18 cellular contexts compared by ENCODE assay signal in the genomic region with DNA sequence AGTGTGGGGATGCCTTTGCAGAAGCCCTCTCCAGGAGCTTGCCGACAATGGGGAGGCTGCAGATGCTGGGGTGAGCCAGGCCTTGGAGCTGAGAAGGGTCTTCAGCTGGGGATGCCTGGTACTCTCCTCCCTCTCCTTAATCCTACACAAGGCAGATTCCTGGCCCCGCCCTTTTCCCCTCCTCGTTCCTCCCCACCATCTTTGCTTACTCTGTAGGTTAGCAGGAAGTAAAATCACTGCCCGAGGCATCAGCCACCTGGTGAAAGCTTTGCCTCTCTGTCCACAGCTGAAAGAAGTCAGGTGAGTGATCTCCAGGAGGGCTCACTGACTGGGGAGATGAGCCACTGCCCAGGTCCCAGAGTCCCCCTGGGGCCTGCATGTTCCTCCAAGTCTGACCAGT. TPM values are rescaled to one million over a fixed set of nuclear protein-coding genes. Genes with fewer than 3 reads are reported as not detected.
DNase-seq lines count a peak whose midpoint lies in the region; ATAC-seq and TF ChIP-seq lines count a peak whose summit lies in the region.
"Had no signal": no experiment of that assay in that cellular context is flagged by ENCODE, and none has a peak within 500 bp of the region (broad histone marks: within the 10 kb centered on the region; RNA-seq: fewer than 3 reads in every experiment).

No MANE protein-coding gene starts in this region.

- DNase-seq in activated CD4-positive, alpha-beta T cell treated with anti-CD3 and anti-CD28 coated beads for 36 hours = no peak
- no peak for DNase-seq in activated CD4-positive, alpha-beta T cell treated with anti-CD3 and anti-CD28 coated beads for 1 hour
- DNase-seq in HPDE6-E6E7 (ENCODE audit: extremely low spot score) (peak; percentile 63), mesendoderm (peak; percentile 35), NCI-H774 (lab: John Stamatoyannopoulos, UW) (no peak), mesenchymal stem cell (no peak), progenitor cell of endocrine pancreas (ENCODE audit: low spot score, unreplicated experiment) (no peak)
- DNase-seq: activated CD4-positive, alpha-beta T cell treated with anti-CD3 and anti-CD28 coated beads for 48 hours; activated gamma-delta T cell; DND-41; dorsolateral prefrontal cortex; NCI-H2029; NCI-H524; occipital lobe; stimulated activated CD4-positive, alpha-beta T cell treated with anti-CD3 and anti-CD28 coated beads, Interleukin-4, amount 100 ng/mL, for 4 hours had no signal

- CTCF ChIA-PET in activated CD4-positive, alpha-beta T cell treated with anti-CD3 and anti-CD28 coated beads for 36 hours (lab: Charles Lee) = interaction anchor here (0.6 to 1.2 kb wide), 3 partner anchors 11 to 21 kb away, joined by 3 read pairs; no protein-coding TSS in a partner anchor

- H3K18ac ChIP-seq in mesendoderm (ENCODE audit: low read length) (no peak overlapping the region), mesenchymal stem cell (ENCODE audit: low read depth in 1 of 2, low read length in 2 of 2) (no peak overlapping the region)

- H3K4me3 ChIP-seq in mesendoderm (ENCODE audit: low read length) = no peak overlapping the region
- no peak overlapping the region for H3K4me3 ChIP-seq in mesenchymal stem cell (ENCODE audit: insufficient read depth in 1 of 2, low read depth in 1 of 2, low read length in 2 of 2)
- H3K4me3 ChIP-seq: dorsolateral prefrontal cortex, tibial nerve had no signal

- no peaks in the 10 kb centered on the region for H3K79me2 ChIP-seq in mesendoderm (ENCODE audit: control insufficient read depth, insufficient read depth, low read length)

- H3K4me1 ChIP-seq in mesendoderm (ENCODE audit: control insufficient read depth, low read depth, low read length) = no peaks in the 10 kb centered on the region
- H3K4me1 ChIP-seq in mesenchymal stem cell (ENCODE audit: control insufficient read depth, insufficient read depth, low read depth, low read length) = peaks cover 6% of the 10 kb centered on the region
- H3K4me1 ChIP-seq: tibial nerve had no signal

- H3K23ac ChIP-seq in mesendoderm (ENCODE audit: low read length) (no peak overlapping the region), mesenchymal stem cell (ENCODE audit: low read length in 2 of 2) (no peak overlapping the region)

- H3K9ac ChIP-seq in mesendoderm (ENCODE audit: low read length) (no peak overlapping the region), mesenchymal stem cell (ENCODE audit: low read length) (no peak overlapping the region)

- no peaks in the 10 kb centered on the region for H3K9me3 Mint-ChIP-seq in activated CD4-positive, alpha-beta T cell treated with anti-CD3 and anti-CD28 coated beads for 36 hours (ENCODE audit: low read depth)
- H3K9me3 Mint-ChIP-seq in activated T-helper 17 cell treated with anti-CD3 and anti-CD28 coated beads, Interleukin-2, amount 50 U/mL, for 72 hours = no peaks in the 10 kb centered on the region
- H3K9me3 Mint-ChIP-seq in progenitor cell of endocrine pancreas (ENCODE audit: low read depth) = peaks cover 5% of the 10 kb centered on the region

- H3K4ac ChIP-seq in mesendoderm (ENCODE audit: low read depth, low read length) (no peak overlapping the region), mesenchymal stem cell (ENCODE audit: low read depth in 1 of 2, low read length in 2 of 2) (no peak overlapping the region)

- H3K56ac ChIP-seq in mesendoderm (ENCODE audit: low read length) = no peak overlapping the region

- H3K27ac ChIP-seq in mesendoderm (ENCODE audit: low read depth, low read length) (no peak overlapping the region), mesenchymal stem cell (ENCODE audit: low read length, poor library complexity, severe bottlenecking) (no peak overlapping the region)
- H3K27ac ChIP-seq: C4-2B, dorsolateral prefrontal cortex, tibial nerve had no signal

- H3K36me3 Mint-ChIP-seq in activated CD4-positive, alpha-beta T cell treated with anti-CD3 and anti-CD28 coated beads for 36 hours (ENCODE audit: low read depth) = peaks cover 77% of the 10 kb centered on the region
- H3K36me3 Mint-ChIP-seq in activated T-helper 17 cell treated with anti-CD3 and anti-CD28 coated beads, Interleukin-2, amount 50 U/mL, for 72 hours (ENCODE audit: low read depth) = peaks cover 90% of the 10 kb centered on the region
- H3K36me3 Mint-ChIP-seq in progenitor cell of endocrine pancreas (ENCODE audit: insufficient read depth) = no peaks in the 10 kb centered on the region

- H2BK5ac ChIP-seq in mesendoderm (ENCODE audit: low read length) (no peak overlapping the region), mesenchymal stem cell (ENCODE audit: low read depth, low read length, poor library complexity, severe bottlenecking) (no peak overlapping the region)

- H2AFZ ChIP-seq in mesenchymal stem cell (ENCODE audit: low read depth, low read length) = no peak overlapping the region

- no peak overlapping the region for H2AK5ac ChIP-seq in mesendoderm (ENCODE audit: low read length)
- no peak overlapping the region for H2AK5ac ChIP-seq in mesenchymal stem cell (ENCODE audit: low read length, severe bottlenecking)

- H3K27ac Mint-ChIP-seq in activated CD4-positive, alpha-beta T cell treated with anti-CD3 and anti-CD28 coated beads for 36 hours = peak overlapping the region; percentile 55
- H3K27ac Mint-ChIP-seq in activated T-helper 17 cell treated with anti-CD3 and anti-CD28 coated beads, Interleukin-2, amount 50 U/mL, for 72 hours = peak overlapping the region; percentile 58
- H3K27ac Mint-ChIP-seq in progenitor cell of endocrine pancreas = no peak overlapping the region

- H4K8ac ChIP-seq in mesendoderm (ENCODE audit: low read depth, low read length) (no peak overlapping the region), mesenchymal stem cell (ENCODE audit: low read length) (no peak overlapping the region)

- H3K14ac ChIP-seq in mesenchymal stem cell (ENCODE audit: low read length in 2 of 2) = no peak overlapping the region

- no CpG with 5 or more reads among the region's 4 CpGs for WGBS in mesendoderm (ENCODE audit: extremely low coverage, insufficient coverage, low lambda C conversion rate)
- WGBS in mesenchymal stem cell = 78% methylated on average over 3 of the region's 4 CpGs

- no peaks in the 10 kb centered on the region for H3K27me3 Mint-ChIP-seq in activated CD4-positive, alpha-beta T cell treated with anti-CD3 and anti-CD28 coated beads for 36 hours
- no peaks in the 10 kb centered on the region for H3K27me3 Mint-ChIP-seq in activated T-helper 17 cell treated with anti-CD3 and anti-CD28 coated beads, Interleukin-2, amount 50 U/mL, for 72 hours
- peaks cover 6% of the 10 kb centered on the region for H3K27me3 Mint-ChIP-seq in progenitor cell of endocrine pancreas

- H3K4me3 Mint-ChIP-seq in activated CD4-positive, alpha-beta T cell treated with anti-CD3 and anti-CD28 coated beads for 36 hours = no peak overlapping the region
- H3K4me3 Mint-ChIP-seq in activated T-helper 17 cell treated with anti-CD3 and anti-CD28 coated beads, Interleukin-2, amount 50 U/mL, for 72 hours = no peak overlapping the region
- no peak overlapping the region for H3K4me3 Mint-ChIP-seq in progenitor cell of endocrine pancreas (ENCODE audit: low read depth)

- H3K36me3 ChIP-seq in mesendoderm (ENCODE audit: control insufficient read depth, insufficient read depth, low read length) (no peaks in the 10 kb centered on the region), mesenchymal stem cell (ENCODE audit: control insufficient read depth in 1 of 2, insufficient read depth in 2 of 2, low read depth in 1 of 2, low read length in 2 of 2) (peaks cover 11 to 97% of the 10 kb centered on the region in 2 experiments)

- no peaks in the 10 kb centered on the region for H3K27me3 ChIP-seq in mesendoderm (ENCODE audit: insufficient read depth, low read length, poor library complexity)
- no peaks in the 10 kb centered on the region for H3K27me3 ChIP-seq in mesenchymal stem cell (ENCODE audit: control insufficient read depth in 1 of 2, insufficient read depth in 1 of 2, low read length in 2 of 2)
- H3K27me3 ChIP-seq: dorsolateral prefrontal cortex, tibial nerve had no signal

- POLR2A ChIA-PET in activated CD4-positive, alpha-beta T cell treated with anti-CD3 and anti-CD28 coated beads for 36 hours (lab: Charles Lee) = interaction anchor here (1.2 kb wide), 1 partner anchor 39 kb away, joined by 3 read pairs; a partner anchor contains a TSS

- no peak overlapping the region for H2BK12ac ChIP-seq in mesenchymal stem cell (ENCODE audit: low read length in 2 of 2)

- ATAC-seq in activated CD4-positive, alpha-beta T cell treated with anti-CD3 and anti-CD28 coated beads for 36 hours = no peak
- no peak for ATAC-seq in activated T-helper 17 cell treated with anti-CD3 and anti-CD28 coated beads, Interleukin-2, amount 50 U/mL, for 72 hours (replicated peaks)

- H3K4me2 ChIP-seq in mesendoderm (ENCODE audit: low read length) = no peak overlapping the region
- no peak overlapping the region for H3K4me2 ChIP-seq in mesenchymal stem cell (ENCODE audit: low read length, poor library complexity, severe bottlenecking)

- no peak overlapping the region for H2BK15ac ChIP-seq in mesendoderm (replicated peaks; ENCODE audit: low read depth)
- H2BK15ac ChIP-seq in mesenchymal stem cell (ENCODE audit: low read depth, poor library complexity, severe bottlenecking) = no peak overlapping the region

- peaks cover 77% of the 10 kb centered on the region for H3K4me1 Mint-ChIP-seq in activated CD4-positive, alpha-beta T cell treated with anti-CD3 and anti-CD28 coated beads for 36 hours
- H3K4me1 Mint-ChIP-seq in activated T-helper 17 cell treated with anti-CD3 and anti-CD28 coated beads, Interleukin-2, amount 50 U/mL, for 72 hours = peaks cover 25% of the 10 kb centered on the region
- H3K4me1 Mint-ChIP-seq in progenitor cell of endocrine pancreas (ENCODE audit: low read depth) = no peaks in the 10 kb centered on the region

- H2BK120ac ChIP-seq in mesendoderm (ENCODE audit: low read depth, low read length) (no peak overlapping the region), mesenchymal stem cell (ENCODE audit: low read depth, low read length) (no peak overlapping the region)

- H4K5ac ChIP-seq in mesendoderm (ENCODE audit: low read length) = no peak overlapping the region

- no peaks in the 10 kb centered on the region for H3K9me3 ChIP-seq in mesenchymal stem cell (ENCODE audit: control insufficient read depth, low read length)
- H3K9me3 ChIP-seq: tibial nerve had no signal

- intact Hi-C loops in activated CD4-positive, alpha-beta T cell treated with anti-CD3 and anti-CD28 coated beads for 36 hours (cut with DNase I, micrococcal nuclease) = no loop called here

- no peak for TF ChIP-seq CTCF in progenitor cell of endocrine pancreas (IDR thresholded peaks at IDR 0.05; ENCODE audit: unreplicated experiment)

- no peak overlapping the region for H4K91ac ChIP-seq in mesenchymal stem cell (ENCODE audit: low read length)

- H3K79me1 ChIP-seq in mesendoderm (ENCODE audit: low read length) = no peaks in the 10 kb centered on the region
- H3K79me1 ChIP-seq in mesenchymal stem cell (replicated peaks; ENCODE audit: low read length, poor library complexity, severe bottlenecking) = no peaks in the 10 kb centered on the region

RNA-seq across cellular contexts. Expression of a gene that starts 38.7 kb away (rescaled TPM):
- total RNA-seq in activated CD4-positive, alpha-beta T cell treated with anti-CD3 and anti-CD28 coated beads for 36 hours = 100 to 1,000 TPM; 143 to 175 TPM
- total RNA-seq in activated T-helper 17 cell treated with anti-CD3 and anti-CD28 coated beads, Interleukin-2, amount 50 U/mL, for 72 hours = 100 to 1,000 TPM; 182 to 219 TPM
- 0.41 TPM for polyA plus RNA-seq in mesendoderm (2013, experiment 1 of 2)
- 0.52 TPM for polyA plus RNA-seq in mesendoderm (2013, experiment 2 of 2)
- polyA plus RNA-seq in mesenchymal stem cell (2013, experiment 1 of 2) = 10.4 TPM
- 10.5 TPM for polyA plus RNA-seq in mesenchymal stem cell (2013, experiment 2 of 2)
- total RNA-seq in progenitor cell of endocrine pancreas = not detected in 2 replicates

Comparison
In these comparisons a context has a peak if more than half of its experiments do, and no peak if none do; other contexts are left out.
1. DNase-seq: peak in HPDE6-E6E7 (single experiment) and mesendoderm (single experiment); none in activated CD4-positive, alpha-beta T cell treated with anti-CD3 and anti-CD28 coated beads for 36 hours (single experiment), activated CD4-positive, alpha-beta T cell treated with anti-CD3 and anti-CD28 coated beads for 1 hour (single experiment), NCI-H774 (single experiment), mesenchymal stem cell (single experiment) and progenitor cell of endocrine pancreas (single experiment).
2. RNA of a gene that starts 38.7 kb away (total RNA-seq): 182 to 219 TPM in activated T-helper 17 cell treated with anti-CD3 and anti-CD28 coated beads, Interleukin-2, amount 50 U/mL, for 72 hours and 143 to 175 TPM in activated CD4-positive, alpha-beta T cell treated with anti-CD3 and anti-CD28 coated beads for 36 hours; not detected in progenitor cell of endocrine pancreas; every median in the first group is over 100 times any median in the second.